Comparison of ENCODE assay signal across 5 cellular contexts in genomic region chr4:181593703-181594102, GRCh38.
"Had no signal": no experiment of that assay in that cellular context is flagged by ENCODE, and none has a peak within 500 bp of the region (broad histone marks: within the 10 kb centered on the region; RNA-seq: fewer than 3 reads in every experiment).

No MANE protein-coding gene starts in this region.

- FAIRE-seq: HTR-8/SVneo had no signal

- H3K4me3 ChIP-seq: GM23338 had no signal

- DNase-seq: H9, HCEC 1CT, KG1 had no signal

- H3K4me2 ChIP-seq: GM23338 had no signal

- ATAC-seq: GM23338 had no signal

- H2AFZ ChIP-seq: GM23338 had no signal
